27 cellular contexts compared by ENCODE assay signal in genomic region chr5:31698667-31699066, GRCh38. TPM values are rescaled to one million over a fixed set of nuclear protein-coding genes. Genes with fewer than 3 reads are reported as not detected.
"Had no signal": no experiment of that assay in that cellular context is flagged by ENCODE, and none has a peak within 500 bp of the region (broad histone marks: within the 10 kb centered on the region; RNA-seq: fewer than 3 reads in every experiment).

No MANE protein-coding gene starts in this region.

- H3K9me3 ChIP-seq: esophagus muscularis mucosa, gastroesophageal sphincter, heart left ventricle, left lung, mucosa of descending colon, psoas muscle, sigmoid colon, suprapubic skin, transverse colon, vagina had no signal

- H2AFZ ChIP-seq: hepatocyte had no signal

- H3K9me3 Mint-ChIP-seq: mesothelial cell of epicardium; natural killer cell treated with Interleukin-12 subunit alpha and Interleukin-12 subunit beta and Interleukin-15 and Interleukin-18, amount 100 ng/mL, for 72 hours; stimulated activated naive B cell treated with anti-CD40 and anti-IgM and Interleukin-4, amounts not matched to agents 10 μg/mL and 1 μg/mL and 100 μg/mL, for 72 hours; stimulated activated naive CD8-positive, alpha-beta T cell treated with anti-CD3 and anti-CD28 coated beads, Interleukin-15, Interleukin-2, amounts not matched to agents 100 ng/mL and 50 ng/mL, for 24 hours had no signal

- H3K36me3 Mint-ChIP-seq: mesothelial cell of epicardium; naive B cell; natural killer cell treated with Interleukin-12 subunit alpha and Interleukin-12 subunit beta and Interleukin-15 and Interleukin-18, amount 100 ng/mL, for 72 hours; stimulated activated naive B cell treated with anti-CD40 and anti-IgM and Interleukin-4, amounts not matched to agents 10 μg/mL and 1 μg/mL and 100 μg/mL, for 72 hours had no signal

- DNase-seq: dorsolateral prefrontal cortex; effector CD4-positive, alpha-beta T cell; foreskin keratinocyte; heart left ventricle; left cardiac atrium; left lung; mesenchymal stem cell; mucosa of descending colon; naive B cell; nucleus accumbens; psoas muscle; right cardiac atrium; sigmoid colon; stimulated activated CD4-positive, alpha-beta T cell treated with anti-CD3 and anti-CD28 coated beads, Interleukin-2, amount 100 ng/mL, for 24 hours; stimulated activated naive B cell treated with anti-CD40 and anti-IgM and Interleukin-4, amounts not matched to agents 10 μg/mL and 1 μg/mL and 100 μg/mL, for 72 hours; transverse colon had no signal

- FAIRE-seq: colon, islet of Langerhans had no signal

- H3K4me3 ChIP-seq: dorsolateral prefrontal cortex, esophagus muscularis mucosa, gastroesophageal sphincter, heart left ventricle, hepatocyte, left lung, mucosa of descending colon, psoas muscle, sigmoid colon, suprapubic skin, transverse colon, vagina had no signal

- H3K4me3 Mint-ChIP-seq: mesothelial cell of epicardium; naive B cell; natural killer cell treated with Interleukin-12 subunit alpha and Interleukin-12 subunit beta and Interleukin-15 and Interleukin-18, amount 100 ng/mL, for 72 hours; stimulated activated naive B cell treated with anti-CD40 and anti-IgM and Interleukin-4, amounts not matched to agents 10 μg/mL and 1 μg/mL and 100 μg/mL, for 72 hours; stimulated activated naive CD8-positive, alpha-beta T cell treated with anti-CD3 and anti-CD28 coated beads, Interleukin-15, Interleukin-2, amounts not matched to agents 100 ng/mL and 50 ng/mL, for 24 hours had no signal

- H3K27ac Mint-ChIP-seq: mesothelial cell of epicardium; natural killer cell treated with Interleukin-12 subunit alpha and Interleukin-12 subunit beta and Interleukin-15 and Interleukin-18, amount 100 ng/mL, for 72 hours; stimulated activated naive B cell treated with anti-CD40 and anti-IgM and Interleukin-4, amounts not matched to agents 10 μg/mL and 1 μg/mL and 100 μg/mL, for 72 hours; stimulated activated naive CD8-positive, alpha-beta T cell treated with anti-CD3 and anti-CD28 coated beads, Interleukin-15, Interleukin-2, amounts not matched to agents 100 ng/mL and 50 ng/mL, for 24 hours had no signal

- H3K27ac ChIP-seq: dorsolateral prefrontal cortex, epithelial cell of prostate, esophagus muscularis mucosa, foreskin keratinocyte, gastroesophageal sphincter, heart left ventricle, hepatocyte, left lung, psoas muscle, sigmoid colon, suprapubic skin, transverse colon, vagina had no signal

- H3K79me2 ChIP-seq: hepatocyte had no signal

- H3K36me3 ChIP-seq: esophagus muscularis mucosa, gastroesophageal sphincter, heart left ventricle, left lung, sigmoid colon, suprapubic skin, transverse colon, vagina had no signal

- H3K27me3 ChIP-seq: dorsolateral prefrontal cortex, esophagus muscularis mucosa, foreskin keratinocyte, gastroesophageal sphincter, heart left ventricle, hepatocyte, left lung, sigmoid colon, suprapubic skin, transverse colon, vagina had no signal

- H3K4me1 Mint-ChIP-seq: naive B cell; stimulated activated naive B cell treated with anti-CD40 and anti-IgM and Interleukin-4, amounts not matched to agents 10 μg/mL and 1 μg/mL and 100 μg/mL, for 72 hours had no signal

- H3K4me2 ChIP-seq: hepatocyte had no signal

- H3K4me1 ChIP-seq: foreskin keratinocyte, gastroesophageal sphincter, left lung, psoas muscle, sigmoid colon, suprapubic skin, transverse colon had no signal

RNA-seq across cellular contexts. Expression of gene PDZD2, which starts 59.7 kb away (rescaled TPM):
- total RNA-seq: natural killer cell treated with Interleukin-12 subunit alpha and Interleukin-12 subunit beta and Interleukin-15 and Interleukin-18, amount 100 ng/mL, for 72 hours had no signal
